In genomic region chr10:90734415-90734814, GRCh38 we compare ENCODE assay signal across 2 cellular contexts.
TF ChIP-seq lines count a peak whose summit lies in the region.

No MANE protein-coding gene starts in this region.

TF ChIP-seq in GM23338, 12 proteins besides CTCF, POLR2A, EP300 and RAD21 (continued from another document):
- no peak for TF ChIP-seq ZNF462 (CRISPR knock-in tag; IDR thresholded peaks at IDR 0.05)
- TF ChIP-seq ZNF114 (CRISPR knock-in tag; IDR thresholded peaks at IDR 0.05), result no peak
- no peak for TF ChIP-seq REST (IDR thresholded peaks at IDR 0.05; ENCODE audit: unreplicated experiment)
- TF ChIP-seq EZH2phosphoT487 (IDR thresholded peaks at IDR 0.05; ENCODE audit: unreplicated experiment), result no peak
- TF ChIP-seq JUNB (IDR thresholded peaks at IDR 0.05; ENCODE audit: unreplicated experiment), result no peak

TF ChIP-seq in WTC11, 78 proteins besides CTCF, POLR2A, EP300 and RAD21 (continued from another document):
- no peak for TF ChIP-seq ARID4B (CRISPR knock-in tag; IDR thresholded peaks at IDR 0.05; ENCODE audit: borderline replicate concordance)
